Comparison of ENCODE assay signal across 30 cellular contexts in genomic region chr1:102715150-102715549, GRCh38.
"Had no signal": no experiment of that assay in that cellular context is flagged by ENCODE, and none has a peak within 500 bp of the region (broad histone marks: within the 10 kb centered on the region; RNA-seq: fewer than 3 reads in every experiment).

No MANE protein-coding gene starts in this region.

- H3K4me3 ChIP-seq: adrenal gland, ascending aorta, coronary artery, dorsolateral prefrontal cortex, right atrium auricular region, stomach, thyroid gland, upper lobe of right lung had no signal

- H3K4me1 ChIP-seq: adrenal gland, ascending aorta, right atrium auricular region, stomach, thyroid gland, upper lobe of right lung had no signal

- DNase-seq: activated CD4-positive, alpha-beta T cell treated with anti-CD3 and anti-CD28 coated beads for 48 hours; activated CD4-positive, alpha-beta T cell treated with anti-CD3 and anti-CD28 coated beads, Interleukin-2, amount 50 U/mL, for 48 hours; activated CD8-positive, alpha-beta memory T cell treated with anti-CD3 and anti-CD28 coated beads for 24 hours; activated effector memory CD4-positive, alpha-beta T cell treated with Interleukin-2 at 50 U/mL for 16 hours; activated naive CD4-positive, alpha-beta T cell treated with anti-CD3 and anti-CD28 coated beads for 36 hours; activated naive CD8-positive, alpha-beta T cell treated with anti-CD3 and anti-CD28 coated beads for 36 hours; adrenal gland; brain microvascular endothelial cell; dorsolateral prefrontal cortex; effector memory CD4-positive, alpha-beta T cell; erythroblast; head of caudate nucleus; hypothalamus; immature natural killer cell; kidney; left colon; mammary epithelial cell; naive B cell; stimulated activated CD4-positive, alpha-beta T cell treated with anti-CD3 and anti-CD28 coated beads, Interleukin-15, amount 100 ng/mL, for 24 hours; stimulated activated CD4-positive, alpha-beta T cell treated with anti-CD3 and anti-CD28 coated beads, Interleukin-2, amount 100 ng/mL, for 24 hours; stimulated activated naive B cell treated with anti-CD40 and anti-IgM and Interleukin-4, amounts not matched to agents 10 μg/mL and 1 μg/mL and 100 μg/mL, for 72 hours; stomach; T-helper 9 cell; thyroid gland; upper lobe of right lung; WERI-Rb-1 had no signal

- H3K36me3 ChIP-seq: adrenal gland, ascending aorta, brain microvascular endothelial cell, right atrium auricular region, stomach, thyroid gland, upper lobe of right lung, WERI-Rb-1 had no signal

- ATAC-seq: activated CD4-positive, CD25-positive, alpha-beta regulatory T cell treated with anti-CD3 and anti-CD28 coated beads, Interleukin-2, amount 50 U/mL, for 24 hours; left colon; stimulated activated naive B cell treated with anti-CD40 and anti-IgM and Interleukin-4, amounts not matched to agents 10 μg/mL and 1 μg/mL and 100 μg/mL, for 72 hours; upper lobe of right lung had no signal

- H3K27me3 ChIP-seq: adrenal gland, ascending aorta, brain microvascular endothelial cell, dorsolateral prefrontal cortex, right atrium auricular region, stomach, thyroid gland, upper lobe of right lung had no signal

- H3K9me3 ChIP-seq: adrenal gland, ascending aorta, right atrium auricular region, stomach, thyroid gland, upper lobe of right lung had no signal

- H3K27ac ChIP-seq: adrenal gland, ascending aorta, brain microvascular endothelial cell, coronary artery, dorsolateral prefrontal cortex, right atrium auricular region, stomach, thyroid gland, upper lobe of right lung, WERI-Rb-1 had no signal
